1 cellular context compared by ENCODE assay signal in the genomic region with DNA sequence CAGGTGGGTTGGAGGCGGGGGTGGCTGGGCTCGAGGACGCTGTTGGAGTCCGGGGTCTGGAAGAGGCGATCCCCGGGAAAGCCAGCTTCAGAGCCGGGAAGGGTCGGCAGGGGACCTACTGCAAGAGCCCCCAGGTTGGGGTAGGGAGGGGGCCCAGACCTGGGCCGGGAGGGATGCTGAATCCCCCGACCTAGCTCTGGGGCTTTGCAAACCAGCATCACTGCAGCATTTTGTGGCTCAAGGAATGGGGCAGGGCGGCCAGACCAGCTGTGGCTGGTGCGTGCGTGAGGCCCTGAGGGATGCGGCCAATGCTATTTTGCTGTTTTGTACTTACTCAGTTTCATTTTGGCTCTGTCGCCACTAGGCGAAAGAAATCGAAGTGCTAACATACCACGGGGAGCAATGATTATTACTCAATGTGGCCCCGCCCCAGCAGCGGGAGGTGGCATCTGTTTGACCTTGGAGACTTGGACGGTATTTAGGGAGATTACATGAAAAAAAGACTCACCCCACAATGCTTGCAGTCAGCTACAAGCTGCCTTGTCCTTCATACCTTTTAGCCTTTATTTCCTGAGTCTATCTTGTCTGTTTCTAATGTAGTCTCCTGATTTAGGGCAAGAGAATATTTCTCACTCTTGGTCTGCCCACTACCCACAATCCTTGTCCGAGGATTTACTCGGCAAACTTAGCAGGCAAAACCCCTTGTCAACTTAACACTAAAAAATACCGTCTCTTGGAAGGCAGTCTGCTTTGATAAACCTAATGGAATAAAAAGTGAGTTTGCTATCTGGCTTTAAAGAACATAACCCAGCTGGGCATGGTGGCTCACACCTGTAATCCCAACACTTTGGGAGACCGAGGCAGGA.
TF ChIP-seq lines count a peak whose summit lies in the region.

No MANE protein-coding gene starts in this region.

TF ChIP-seq in HepG2, 621 proteins besides CTCF, POLR2A, EP300 and RAD21 (continued from another document and continues in another):
- TF ChIP-seq MTERF4 (CRISPR knock-in tag; IDR thresholded peaks at IDR 0.05) = peak; percentile 34; the same call in 1 of the 2 replicates
- no peak for TF ChIP-seq U2AF1 (optimal IDR thresholded peaks at IDR 0.05; ENCODE audit: low read depth, low read length)
- TF ChIP-seq, protein P1, sequence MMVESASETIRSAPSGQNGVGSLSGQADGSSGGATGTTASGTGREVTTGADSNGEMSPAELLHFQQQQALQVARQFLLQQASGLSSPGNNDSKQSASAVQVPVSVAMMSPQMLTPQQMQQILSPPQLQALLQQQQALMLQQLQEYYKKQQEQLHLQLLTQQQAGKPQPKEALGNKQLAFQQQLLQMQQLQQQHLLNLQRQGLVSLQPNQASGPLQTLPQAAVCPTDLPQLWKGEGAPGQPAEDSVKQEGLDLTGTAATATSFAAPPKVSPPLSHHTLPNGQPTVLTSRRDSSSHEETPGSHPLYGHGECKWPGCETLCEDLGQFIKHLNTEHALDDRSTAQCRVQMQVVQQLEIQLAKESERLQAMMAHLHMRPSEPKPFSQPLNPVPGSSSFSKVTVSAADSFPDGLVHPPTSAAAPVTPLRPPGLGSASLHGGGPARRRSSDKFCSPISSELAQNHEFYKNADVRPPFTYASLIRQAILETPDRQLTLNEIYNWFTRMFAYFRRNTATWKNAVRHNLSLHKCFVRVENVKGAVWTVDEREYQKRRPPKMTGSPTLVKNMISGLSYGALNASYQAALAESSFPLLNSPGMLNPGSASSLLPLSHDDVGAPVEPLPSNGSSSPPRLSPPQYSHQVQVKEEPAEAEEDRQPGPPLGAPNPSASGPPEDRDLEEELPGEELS (CRISPR knock-in tag; IDR thresholded peaks at IDR 0.05) = no peak
- TF ChIP-seq ZNF17 (CRISPR knock-in tag; IDR thresholded peaks at IDR 0.05) = no peak
- TF ChIP-seq NFIB (CRISPR knock-in tag; IDR thresholded peaks at IDR 0.05; ENCODE audit: borderline replicate concordance) = no peak
- TF ChIP-seq, protein P2, sequence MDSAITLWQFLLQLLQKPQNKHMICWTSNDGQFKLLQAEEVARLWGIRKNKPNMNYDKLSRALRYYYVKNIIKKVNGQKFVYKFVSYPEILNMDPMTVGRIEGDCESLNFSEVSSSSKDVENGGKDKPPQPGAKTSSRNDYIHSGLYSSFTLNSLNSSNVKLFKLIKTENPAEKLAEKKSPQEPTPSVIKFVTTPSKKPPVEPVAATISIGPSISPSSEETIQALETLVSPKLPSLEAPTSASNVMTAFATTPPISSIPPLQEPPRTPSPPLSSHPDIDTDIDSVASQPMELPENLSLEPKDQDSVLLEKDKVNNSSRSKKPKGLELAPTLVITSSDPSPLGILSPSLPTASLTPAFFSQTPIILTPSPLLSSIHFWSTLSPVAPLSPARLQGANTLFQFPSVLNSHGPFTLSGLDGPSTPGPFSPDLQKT (CRISPR knock-in tag; IDR thresholded peaks at IDR 0.05; ENCODE audit: borderline replicate concordance) = no peak
- TF ChIP-seq UBTF (CRISPR knock-in tag; IDR thresholded peaks at IDR 0.05) = peak; percentile 54
- no peak for TF ChIP-seq SKIL (CRISPR knock-in tag; IDR thresholded peaks at IDR 0.05; ENCODE audit: borderline replicate concordance)
- no peak for TF ChIP-seq JDP2 (CRISPR knock-in tag; IDR thresholded peaks at IDR 0.05; ENCODE audit: borderline replicate concordance)
- TF ChIP-seq ZFYVE20 (CRISPR knock-in tag; IDR thresholded peaks at IDR 0.05; ENCODE audit: borderline replicate concordance, low read depth) = no peak
- TF ChIP-seq ZBTB3 (CRISPR knock-in tag; IDR thresholded peaks at IDR 0.05; ENCODE audit: borderline replicate concordance, low read depth) = no peak
- no peak for TF ChIP-seq ZNF547 (CRISPR knock-in tag; IDR thresholded peaks at IDR 0.05)
- TF ChIP-seq NFRKB (IDR thresholded peaks at IDR 0.05) = no peak
- no peak for TF ChIP-seq MAFK (conservative IDR thresholded peaks at IDR 0.05 in 1 of 2, IDR thresholded peaks at IDR 0.05 in 1 of 2; ENCODE audit: low read length in 2 of 2)
- no peak for TF ChIP-seq PBX3 (CRISPR knock-in tag; IDR thresholded peaks at IDR 0.05; ENCODE audit: borderline replicate concordance)
- no peak for TF ChIP-seq TBX2 (CRISPR knock-in tag; IDR thresholded peaks at IDR 0.05; ENCODE audit: borderline replicate concordance)
- TF ChIP-seq, protein P3, sequence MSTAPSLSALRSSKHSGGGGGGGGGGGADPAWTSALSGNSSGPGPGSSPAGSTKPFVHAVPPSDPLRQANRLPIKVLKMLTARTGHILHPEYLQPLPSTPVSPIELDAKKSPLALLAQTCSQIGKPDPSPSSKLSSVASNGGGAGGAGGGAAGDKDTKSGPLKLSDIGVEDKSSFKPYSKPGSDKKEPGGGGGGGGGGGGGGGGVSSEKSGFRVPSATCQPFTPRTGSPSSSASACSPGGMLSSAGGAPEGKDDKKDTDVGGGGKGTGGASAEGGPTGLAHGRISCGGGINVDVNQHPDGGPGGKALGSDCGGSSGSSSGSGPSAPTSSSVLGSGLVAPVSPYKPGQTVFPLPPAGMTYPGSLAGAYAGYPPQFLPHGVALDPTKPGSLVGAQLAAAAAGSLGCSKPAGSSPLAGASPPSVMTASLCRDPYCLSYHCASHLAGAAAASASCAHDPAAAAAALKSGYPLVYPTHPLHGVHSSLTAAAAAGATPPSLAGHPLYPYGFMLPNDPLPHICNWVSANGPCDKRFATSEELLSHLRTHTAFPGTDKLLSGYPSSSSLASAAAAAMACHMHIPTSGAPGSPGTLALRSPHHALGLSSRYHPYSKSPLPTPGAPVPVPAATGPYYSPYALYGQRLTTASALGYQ (CRISPR knock-in tag; IDR thresholded peaks at IDR 0.05) = no peak
- TF ChIP-seq ZNF251 (CRISPR knock-in tag; IDR thresholded peaks at IDR 0.05) = no peak
- TF ChIP-seq KDM6A (CRISPR knock-in tag; IDR thresholded peaks at IDR 0.05; ENCODE audit: low read depth) = no peak
- TF ChIP-seq, protein P4, sequence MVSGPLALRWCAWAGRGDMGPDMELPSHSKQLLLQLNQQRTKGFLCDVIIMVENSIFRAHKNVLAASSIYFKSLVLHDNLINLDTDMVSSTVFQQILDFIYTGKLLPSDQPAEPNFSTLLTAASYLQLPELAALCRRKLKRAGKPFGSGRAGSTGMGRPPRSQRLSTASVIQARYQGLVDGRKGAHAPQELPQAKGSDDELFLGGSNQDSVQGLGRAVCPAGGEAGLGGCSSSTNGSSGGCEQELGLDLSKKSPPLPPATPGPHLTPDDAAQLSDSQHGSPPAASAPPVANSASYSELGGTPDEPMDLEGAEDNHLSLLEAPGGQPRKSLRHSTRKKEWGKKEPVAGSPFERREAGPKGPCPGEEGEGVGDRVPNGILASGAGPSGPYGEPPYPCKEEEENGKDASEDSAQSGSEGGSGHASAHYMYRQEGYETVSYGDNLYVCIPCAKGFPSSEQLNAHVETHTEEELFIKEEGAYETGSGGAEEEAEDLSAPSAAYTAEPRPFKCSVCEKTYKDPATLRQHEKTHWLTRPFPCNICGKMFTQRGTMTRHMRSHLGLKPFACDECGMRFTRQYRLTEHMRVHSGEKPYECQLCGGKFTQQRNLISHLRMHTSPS (CRISPR knock-in tag; IDR thresholded peaks at IDR 0.05; ENCODE audit: low read depth) = peak; percentile 65; the same call in 1 of the 2 replicates
- TF ChIP-seq PLSCR1 (CRISPR knock-in tag; IDR thresholded peaks at IDR 0.05; ENCODE audit: borderline replicate concordance) = no peak
- TF ChIP-seq HMGA1 (CRISPR knock-in tag; conservative IDR thresholded peaks at IDR 0.05) = no peak
- TF ChIP-seq ZNF674 (CRISPR knock-in tag; IDR thresholded peaks at IDR 0.05; ENCODE audit: low read depth) = 0 out of 2 replicates have a peak, but pooled peaks have one; percentile 71
- TF ChIP-seq, protein P5, sequence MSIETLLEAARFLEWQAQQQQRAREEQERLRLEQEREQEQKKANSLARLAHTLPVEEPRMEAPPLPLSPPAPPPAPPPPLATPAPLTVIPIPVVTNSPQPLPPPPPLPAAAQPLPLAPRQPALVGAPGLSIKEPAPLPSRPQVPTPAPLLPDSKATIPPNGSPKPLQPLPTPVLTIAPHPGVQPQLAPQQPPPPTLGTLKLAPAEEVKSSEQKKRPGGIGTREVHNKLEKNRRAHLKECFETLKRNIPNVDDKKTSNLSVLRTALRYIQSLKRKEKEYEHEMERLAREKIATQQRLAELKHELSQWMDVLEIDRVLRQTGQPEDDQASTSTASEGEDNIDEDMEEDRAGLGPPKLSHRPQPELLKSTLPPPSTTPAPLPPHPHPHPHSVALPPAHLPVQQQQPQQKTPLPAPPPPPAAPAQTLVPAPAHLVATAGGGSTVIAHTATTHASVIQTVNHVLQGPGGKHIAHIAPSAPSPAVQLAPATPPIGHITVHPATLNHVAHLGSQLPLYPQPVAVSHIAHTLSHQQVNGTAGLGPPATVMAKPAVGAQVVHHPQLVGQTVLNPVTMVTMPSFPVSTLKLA (IDR thresholded peaks at IDR 0.05) = no peak
- TF ChIP-seq NR2C2 (CRISPR knock-in tag; IDR thresholded peaks at IDR 0.05; ENCODE audit: borderline replicate concordance) = no peak; the same call in 1 of the 2 replicates
- peak; percentile 67; the same call in 1 of the 2 replicates for TF ChIP-seq BCL6 (CRISPR knock-in tag; IDR thresholded peaks at IDR 0.05)
- TF ChIP-seq ZNF382 (CRISPR knock-in tag; IDR thresholded peaks at IDR 0.05; ENCODE audit: borderline replicate concordance) = no peak
- TF ChIP-seq HOXA7 (CRISPR knock-in tag; IDR thresholded peaks at IDR 0.05) = no peak
- no peak for TF ChIP-seq CSRNP2 (CRISPR knock-in tag; conservative IDR thresholded peaks at IDR 0.05; ENCODE audit: low read depth)
- TF ChIP-seq AKAP8 (CRISPR knock-in tag; IDR thresholded peaks at IDR 0.05) = peak; percentile 56; the same call in 1 of the 2 replicates
- no peak for TF ChIP-seq SAFB2 (CRISPR knock-in tag; IDR thresholded peaks at IDR 0.05; ENCODE audit: borderline replicate concordance, low read depth)
- no peak for TF ChIP-seq GFI1 (CRISPR knock-in tag; IDR thresholded peaks at IDR 0.05; ENCODE audit: borderline replicate concordance)
- TF ChIP-seq EEA1 (CRISPR knock-in tag; IDR thresholded peaks at IDR 0.05; ENCODE audit: borderline replicate concordance) = no peak
- peak; percentile 43; the same call in 1 of the 2 replicates for TF ChIP-seq ONECUT2 (CRISPR knock-in tag; IDR thresholded peaks at IDR 0.05)
- no peak for TF ChIP-seq ZNF780A (CRISPR knock-in tag; IDR thresholded peaks at IDR 0.05)
- TF ChIP-seq MLLT10 (CRISPR knock-in tag; IDR thresholded peaks at IDR 0.05) = no peak
- TF ChIP-seq CEBPB (IDR thresholded peaks at IDR 0.05; ENCODE audit: borderline replicate concordance, low read depth, low read length) = peak; percentile 82
